ENCODE assay signal across 8 cellular contexts in the genomic region with DNA sequence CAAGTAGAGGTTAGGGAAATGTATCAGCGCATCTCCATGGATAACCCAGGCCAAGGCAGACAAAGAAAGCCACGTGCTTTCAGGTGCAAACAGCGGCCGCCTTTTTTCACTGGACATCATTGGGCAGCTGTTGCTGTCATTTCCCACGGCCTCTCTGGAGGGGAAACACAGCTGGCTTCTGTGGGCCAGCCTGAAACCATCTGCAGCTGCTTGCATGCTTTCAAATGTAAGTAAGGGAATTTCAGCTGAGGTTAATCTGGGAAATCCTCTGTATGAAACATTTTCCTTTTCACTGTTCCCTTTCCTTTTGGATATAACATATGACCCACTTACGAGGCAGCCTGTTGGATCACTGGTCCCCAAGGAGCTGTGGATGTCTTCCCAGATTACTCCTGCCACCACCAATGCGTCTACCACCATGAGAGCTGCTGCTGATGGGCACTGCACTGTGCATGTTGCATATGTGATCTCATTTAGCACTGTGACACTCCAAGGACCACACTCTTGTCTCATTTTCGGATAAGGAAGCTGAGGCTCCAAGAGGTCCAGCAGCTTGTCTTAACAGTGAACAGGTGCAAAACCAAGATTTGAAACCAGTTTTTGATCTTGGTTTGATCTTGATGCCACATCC.
A peak's percentile ranks its signal among the peaks of the same experiment; 100 is the strongest.
DNase-seq lines count a peak whose midpoint lies in the region; ATAC-seq, FAIRE-seq and TF ChIP-seq lines count a peak whose summit lies in the region.

No MANE protein-coding gene starts in this region.

- no peaks in the 10 kb centered on the region for H3K27me3 ChIP-seq in H1 (replicated peaks in 1 of 4; ENCODE audit: control insufficient read depth in 3 of 4, extremely low read depth in 1 of 4, insufficient read depth in 3 of 4, low read length in 3 of 4)

- peaks cover 1 to 2% of the 10 kb centered on the region in 2 experiments for H4K20me1 ChIP-seq in H1 (replicated peaks in 1 of 2; ENCODE audit: control insufficient read depth in 1 of 2, insufficient read depth in 2 of 2, low read length in 2 of 2)

- H4K8ac ChIP-seq in H1 (ENCODE audit: extremely low read depth, insufficient read depth, low read length): no peak overlapping the region

- POLR2A ChIA-PET in H1 (lab: Charles Lee; ENCODE audit: partially characterized antibody): interaction anchor here (0.8 kb wide), 1 partner anchor 124 kb away, joined by 3 read pairs; no protein-coding TSS in a partner anchor

- intact Hi-C loops in kidney (cut with DNase I): no loop called here

- H2BK12ac ChIP-seq in H1 (ENCODE audit: low read depth, low read length): no peak overlapping the region

- ATAC-seq in GM19455 (IDR thresholded peaks at IDR 0.05; ENCODE audit: unreplicated experiment): peak; percentile 78
- peak; percentile 86 for ATAC-seq in HG03066 (IDR thresholded peaks at IDR 0.05; ENCODE audit: low read depth, unreplicated experiment)

- H2AFZ ChIP-seq in H1 (ENCODE audit: low read length): no peak overlapping the region

- H3K36me3 ChIP-seq in H1 (ENCODE audit: control insufficient read depth in 2 of 4, insufficient read depth in 4 of 4, low read length in 3 of 4): peaks cover 0 to 3% (median 0%) of the 10 kb centered on the region in 4 experiments; a peak in 1 of 8 replicates
- H3K36me3 ChIP-seq in kidney (ENCODE audit: control insufficient read depth in 1 of 2, insufficient read depth in 2 of 2, low read length in 2 of 2): peaks cover 0 to 4% of the 10 kb centered on the region in 2 donors

- H4K5ac ChIP-seq in H1 (ENCODE audit: insufficient read length, low read depth, low read length): no peak overlapping the region

- TF ChIP-seq CTCF in GM10266 (IDR thresholded peaks at IDR 0.05; ENCODE audit: control insufficient read depth, insufficient read depth, low read depth, missing control alignments) (no peak), H1 (IDR thresholded peaks at IDR 0.05; ENCODE audit: control extremely low read depth in 1 of 3, insufficient read depth in 1 of 3, low read depth in 1 of 3, low read length in 3 of 3) (no peak), kidney (IDR thresholded peaks at IDR 0.05; ENCODE audit: borderline replicate concordance, extremely low read depth, insufficient read depth) (no peak)

- no peak overlapping the region for H2BK120ac ChIP-seq in H1 (replicated peaks; ENCODE audit: low read depth, low read length)

- H3K4me1 ChIP-seq in H1 (replicated peaks in 1 of 4; ENCODE audit: control insufficient read depth in 3 of 4, insufficient read depth in 4 of 4, low read length in 3 of 4) (peaks cover 2 to 37% (median 9%) of the 10 kb centered on the region in 4 experiments; a peak in 6 of 7 replicates), kidney (ENCODE audit: control insufficient read depth in 1 of 2, insufficient read depth in 1 of 2, low read depth in 1 of 2, low read length in 2 of 2) (peaks cover 12 to 16% of the 10 kb centered on the region in 2 donors)

- H3K79me1 ChIP-seq in H1 (ENCODE audit: low read depth, low read length): peaks cover 2% of the 10 kb centered on the region; the same call in 1 of the 2 replicates

- H3K27ac ChIP-seq in H1 (ENCODE audit: low read depth, low read length) (no peak overlapping the region), kidney (ENCODE audit: low read depth in 2 of 2, low read length in 2 of 2) (no peak overlapping the region)

- no peak overlapping the region for H3K4me3 ChIP-seq in H1 (ENCODE audit: extremely low read depth in 1 of 4, insufficient read depth in 2 of 4, low read depth in 3 of 4, low read length in 4 of 4)
- H3K4me3 ChIP-seq in kidney (ENCODE audit: low read length in 2 of 2): no peak overlapping the region

- H2BK5ac ChIP-seq in H1 (ENCODE audit: low read depth, low read length): no peak overlapping the region

- no peaks in the 10 kb centered on the region; the same call in 1 of the 2 replicates for H3K23me2 ChIP-seq in H1 (ENCODE audit: low read depth, low read length)

- no peak overlapping the region for H3K56ac ChIP-seq in H1 (replicated peaks; ENCODE audit: insufficient read length, low read depth, low read length)

- no peak for FAIRE-seq in H1 (lab: Jason Lieb, UNC)
- no peak for FAIRE-seq in kidney (lab: Jason Lieb, UNC)

- H2BK20ac ChIP-seq in H1 (ENCODE audit: low read length): no peak overlapping the region

- H3K4me2 ChIP-seq in H1 (ENCODE audit: insufficient read depth in 1 of 2, low read depth in 2 of 2, low read length in 2 of 2): no peak overlapping the region

- H2BK15ac ChIP-seq in H1 (ENCODE audit: low read length): no peak overlapping the region

- peak; percentile 70 for DNase-seq in GM10266 (ENCODE audit: extremely low spot score)
- no peak for DNase-seq in H1 (ENCODE audit: low read depth in 1 of 2, low spot score in 2 of 2)
- no peak for DNase-seq in activated gamma-delta T cell (lab: John Stamatoyannopoulos, UW)
- no peak for DNase-seq in kidney
- DNase-seq in GF-D8 (lab: John Stamatoyannopoulos, UW): no peak
- DNase-seq in AG08395 (ENCODE audit: low spot score): no peak

- H4K91ac ChIP-seq in H1 (replicated peaks; ENCODE audit: insufficient read length, low read length): no peak overlapping the region

- no peak overlapping the region for H3K14ac ChIP-seq in H1 (ENCODE audit: insufficient read length)

- peaks cover 0 to 34% of the 10 kb centered on the region in 2 experiments; a peak in 2 of 4 replicates for H3K79me2 ChIP-seq in H1 (ENCODE audit: control insufficient read depth in 1 of 2, insufficient read depth in 2 of 2, low read length in 2 of 2)

- no peak for TF ChIP-seq EP300 in H1 (IDR thresholded peaks at IDR 0.05; ENCODE audit: borderline replicate concordance in 1 of 2, low read depth in 2 of 2, low read length in 2 of 2)

- no peak overlapping the region for H2AK5ac ChIP-seq in H1 (ENCODE audit: low read depth, low read length)

- no peak overlapping the region for H3K4ac ChIP-seq in H1 (replicated peaks; ENCODE audit: insufficient read length, low read depth, low read length)

- no peaks in the 10 kb centered on the region for H3K9me3 ChIP-seq in H1 (ENCODE audit: insufficient read depth in 2 of 2, low read depth in 1 of 2, low read length in 1 of 2)
- no peaks in the 10 kb centered on the region for H3K9me3 ChIP-seq in kidney (ENCODE audit: control insufficient read depth in 1 of 2, low read length in 2 of 2)

- no peak for TF ChIP-seq POLR2A in H1 (IDR thresholded peaks at IDR 0.05; ENCODE audit: control extremely low read depth in 1 of 2, low read depth in 2 of 2, low read length in 2 of 2)

- TF ChIP-seq RAD21 in H1 (IDR thresholded peaks at IDR 0.05 in 1 of 2, conservative IDR thresholded peaks at IDR 0.05 in 1 of 2; ENCODE audit: low read depth in 2 of 2, low read length in 2 of 2): no peak

- WGBS in H1 (ENCODE audit: extremely low coverage in 1 of 2, insufficient coverage in 1 of 2, insufficient read length in 1 of 2, insufficient replicate concordance in 2 of 2, low coverage in 1 of 2, low lambda C conversion rate in 2 of 2, missing lambda C conversion rate in 1 of 2), 2 experiments: 83% methylated on average over 8 of the region's 8 CpGs; no CpG with 5 or more reads in 1 of the 2 experiments

- no peak overlapping the region for H3K9ac ChIP-seq in H1 (replicated peaks in 1 of 4; ENCODE audit: extremely low read depth in 1 of 4, low read depth in 3 of 4, low read length in 3 of 4)
- H3K9ac ChIP-seq in kidney (ENCODE audit: low read length in 2 of 2): no peak overlapping the region

- H3K18ac ChIP-seq in H1 (ENCODE audit: extremely low read depth, low read length): no peak overlapping the region

- CTCF ChIA-PET in H1 (lab: Charles Lee; ENCODE audit: partially characterized antibody): interaction anchor here (0.9 to 1.7 kb wide), 3 partner anchors 9 to 194 kb away, joined by 3 to 6 read pairs (median 3); no protein-coding TSS in a partner anchor

- H3K23ac ChIP-seq in H1 (ENCODE audit: insufficient read length): no peak overlapping the region

TF ChIP-seq in H1, 55 proteins besides CTCF, POLR2A, EP300 and RAD21:
- TF ChIP-seq CTBP2 (IDR thresholded peaks at IDR 0.05; ENCODE audit: borderline replicate concordance, insufficient read depth, insufficient read length, low read length): no peak
- TF ChIP-seq, protein P1, sequence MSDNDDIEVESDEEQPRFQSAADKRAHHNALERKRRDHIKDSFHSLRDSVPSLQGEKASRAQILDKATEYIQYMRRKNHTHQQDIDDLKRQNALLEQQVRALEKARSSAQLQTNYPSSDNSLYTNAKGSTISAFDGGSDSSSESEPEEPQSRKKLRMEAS (IDR thresholded peaks at IDR 0.05): 0 out of 2 replicates have a peak, but pooled peaks have one; percentile 13
- TF ChIP-seq, protein P2, sequence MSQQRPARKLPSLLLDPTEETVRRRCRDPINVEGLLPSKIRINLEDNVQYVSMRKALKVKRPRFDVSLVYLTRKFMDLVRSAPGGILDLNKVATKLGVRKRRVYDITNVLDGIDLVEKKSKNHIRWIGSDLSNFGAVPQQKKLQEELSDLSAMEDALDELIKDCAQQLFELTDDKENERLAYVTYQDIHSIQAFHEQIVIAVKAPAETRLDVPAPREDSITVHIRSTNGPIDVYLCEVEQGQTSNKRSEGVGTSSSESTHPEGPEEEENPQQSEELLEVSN (IDR thresholded peaks at IDR 0.05): peak; percentile 38; the same call in 1 of the 2 replicates
- TF ChIP-seq, protein P3, sequence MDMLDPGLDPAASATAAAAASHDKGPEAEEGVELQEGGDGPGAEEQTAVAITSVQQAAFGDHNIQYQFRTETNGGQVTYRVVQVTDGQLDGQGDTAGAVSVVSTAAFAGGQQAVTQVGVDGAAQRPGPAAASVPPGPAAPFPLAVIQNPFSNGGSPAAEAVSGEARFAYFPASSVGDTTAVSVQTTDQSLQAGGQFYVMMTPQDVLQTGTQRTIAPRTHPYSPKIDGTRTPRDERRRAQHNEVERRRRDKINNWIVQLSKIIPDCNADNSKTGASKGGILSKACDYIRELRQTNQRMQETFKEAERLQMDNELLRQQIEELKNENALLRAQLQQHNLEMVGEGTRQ (IDR thresholded peaks at IDR 0.05; ENCODE audit: low read length): no peak
